In genomic region chr1:222256058-222256457, GRCh38 we compare ENCODE assay signal across 8 cellular contexts.
"Had no signal": no experiment of that assay in that cellular context is flagged by ENCODE, and none has a peak within 500 bp of the region (broad histone marks: within the 10 kb centered on the region; RNA-seq: fewer than 3 reads in every experiment).

No MANE protein-coding gene starts in this region.

- FAIRE-seq: G401.6, GM12878, GM12891, GM12892, GM18507, GM19239 had no signal

- H3K4me3 ChIP-seq: GM12878 had no signal

- DNase-seq: GDM1, GF-D8 had no signal

- ATAC-seq: GM12878 had no signal
